13 cellular contexts compared by ENCODE assay signal in genomic region chr19:30214651-30215051, GRCh38.
DNase-seq lines count a peak whose midpoint lies in the region; ATAC-seq and TF ChIP-seq lines count a peak whose summit lies in the region.
"Had no signal": no experiment of that assay in that cellular context is flagged by ENCODE, and none has a peak within 500 bp of the region (broad histone marks: within the 10 kb centered on the region; RNA-seq: fewer than 3 reads in every experiment).

No MANE protein-coding gene starts in this region.

- H3K4me3 Mint-ChIP-seq in activated T-cell treated with anti-CD3 and anti-CD28 coated beads, Interleukin-2, amount 50 U/mL, for 72 hours: peak overlapping the region; percentile 15 to 22
- no peak overlapping the region for H3K4me3 Mint-ChIP-seq in WTC11
- H3K4me3 Mint-ChIP-seq in stimulated activated naive B cell treated with anti-CD40 and anti-IgM and Interleukin-4, amounts not matched to agents 10 μg/mL and 1 μg/mL and 100 μg/mL, for 72 hours: peak overlapping the region in 1 of 2 donors; percentile 29

- TF ChIP-seq CTCF in WTC11 (IDR thresholded peaks at IDR 0.05): no peak

- H3K4me1 Mint-ChIP-seq in activated T-cell treated with anti-CD3 and anti-CD28 coated beads, Interleukin-2, amount 50 U/mL, for 72 hours (ENCODE audit: low read depth): peaks cover 16% of the 10 kb centered on the region
- peaks cover 14% of the 10 kb centered on the region for H3K4me1 Mint-ChIP-seq in WTC11
- H3K4me1 Mint-ChIP-seq in stimulated activated naive B cell treated with anti-CD40 and anti-IgM and Interleukin-4, amounts not matched to agents 10 μg/mL and 1 μg/mL and 100 μg/mL, for 72 hours: peaks cover 4 to 6% of the 10 kb centered on the region in 2 donors

- peak; percentile 65 to 71 for DNase-seq in activated T-cell treated with anti-CD3 and anti-CD28 coated beads, Interleukin-2, amount 50 U/mL, for 72 hours
- DNase-seq in activated T-cell treated with anti-CD3 and anti-CD28 coated beads, Interleukin-2, amount 50 U/mL, for 1 hour: no peak
- DNase-seq in WTC11 (ENCODE audit: low spot score): no peak
- peak; percentile 17 for DNase-seq in stimulated activated naive B cell treated with anti-CD40 and anti-IgM and Interleukin-4, amounts not matched to agents 10 μg/mL and 1 μg/mL and 100 μg/mL, for 72 hours
- no peak for DNase-seq in stimulated activated naive CD4-positive, alpha-beta T cell treated with Interleukin-2 at 50 U/mL for 16 hours (lab: John Stamatoyannopoulos, UW)
- DNase-seq in medulla oblongata (ENCODE audit: extremely low spot score): no peak
- DNase-seq: activated naive CD4-positive, alpha-beta T cell; cortex of kidney; foreskin keratinocyte; NCI-H1417 had no signal

- CTCF ChIA-PET in WTC11 (lab: Charles Lee): no interaction called here

- no peaks in the 10 kb centered on the region for H3K9me3 Mint-ChIP-seq in activated T-cell treated with anti-CD3 and anti-CD28 coated beads, Interleukin-2, amount 50 U/mL, for 72 hours
- H3K9me3 Mint-ChIP-seq in WTC11: no peaks in the 10 kb centered on the region
- peaks cover 0 to 2% of the 10 kb centered on the region in 2 donors for H3K9me3 Mint-ChIP-seq in stimulated activated naive B cell treated with anti-CD40 and anti-IgM and Interleukin-4, amounts not matched to agents 10 μg/mL and 1 μg/mL and 100 μg/mL, for 72 hours

- peaks cover 8% of the 10 kb centered on the region for H3K27me3 Mint-ChIP-seq in activated T-cell treated with anti-CD3 and anti-CD28 coated beads, Interleukin-2, amount 50 U/mL, for 72 hours (ENCODE audit: low read depth)
- H3K27me3 Mint-ChIP-seq in WTC11 (ENCODE audit: low read depth): 0 out of 2 replicates have a peak, but pooled peaks cover 2% of the 10 kb centered on the region
- peaks cover 28 to 49% of the 10 kb centered on the region in 2 donors for H3K27me3 Mint-ChIP-seq in stimulated activated naive B cell treated with anti-CD40 and anti-IgM and Interleukin-4, amounts not matched to agents 10 μg/mL and 1 μg/mL and 100 μg/mL, for 72 hours

- no peak overlapping the region for H3K27ac Mint-ChIP-seq in activated T-cell treated with anti-CD3 and anti-CD28 coated beads, Interleukin-2, amount 50 U/mL, for 72 hours
- H3K27ac Mint-ChIP-seq in WTC11: peak overlapping the region; percentile 36; the same call in 1 of the 2 replicates
- H3K27ac Mint-ChIP-seq in stimulated activated naive B cell treated with anti-CD40 and anti-IgM and Interleukin-4, amounts not matched to agents 10 μg/mL and 1 μg/mL and 100 μg/mL, for 72 hours: peak overlapping the region; percentile 31

- POLR2A ChIA-PET in WTC11 (lab: Charles Lee): interaction anchor here (0.5 kb wide), 1 partner anchor 318 kb away, joined by 3 read pairs; no protein-coding TSS in a partner anchor

- peak; percentile 99 for ATAC-seq in activated T-cell treated with anti-CD3 and anti-CD28 coated beads, Interleukin-2, amount 50 U/mL, for 72 hours (replicated peaks in 1 of 2)
- ATAC-seq in HG03442 (IDR thresholded peaks at IDR 0.05; ENCODE audit: unreplicated experiment): peak; percentile 66
- ATAC-seq in WTC11: no peak
- ATAC-seq in stimulated activated naive B cell treated with anti-CD40 and anti-IgM and Interleukin-4, amounts not matched to agents 10 μg/mL and 1 μg/mL and 100 μg/mL, for 72 hours (replicated peaks): peak; percentile 68 to 95
- no peak for ATAC-seq in GM19395 (IDR thresholded peaks at IDR 0.05; ENCODE audit: unreplicated experiment)
- ATAC-seq: foreskin keratinocyte, HCT116 had no signal

- peaks cover 0 to 2% of the 10 kb centered on the region in 2 donors for H3K36me3 Mint-ChIP-seq in activated T-cell treated with anti-CD3 and anti-CD28 coated beads, Interleukin-2, amount 50 U/mL, for 72 hours (ENCODE audit: insufficient read depth in 2 of 2)
- H3K36me3 Mint-ChIP-seq in WTC11: no peaks in the 10 kb centered on the region
- H3K36me3 Mint-ChIP-seq in stimulated activated naive B cell treated with anti-CD40 and anti-IgM and Interleukin-4, amounts not matched to agents 10 μg/mL and 1 μg/mL and 100 μg/mL, for 72 hours: no peaks in the 10 kb centered on the region

TF ChIP-seq in WTC11, 78 proteins besides CTCF, POLR2A, EP300 and RAD21:
- TF ChIP-seq TCF7 (CRISPR knock-in tag; IDR thresholded peaks at IDR 0.05; ENCODE audit: low read depth): no peak
- TF ChIP-seq OVOL2 (CRISPR knock-in tag; IDR thresholded peaks at IDR 0.05; ENCODE audit: borderline replicate concordance): no peak
- no peak for TF ChIP-seq IRF1 (CRISPR knock-in tag; IDR thresholded peaks at IDR 0.05)
- TF ChIP-seq NR2C2 (CRISPR knock-in tag; IDR thresholded peaks at IDR 0.05): no peak
- no peak for TF ChIP-seq ZNF532 (CRISPR knock-in tag; IDR thresholded peaks at IDR 0.05; ENCODE audit: borderline replicate concordance)

Comparison
In these comparisons a context has a peak if more than half of its experiments do, and no peak if none do; other contexts are left out.
1. DNase-seq: peak in activated T-cell treated with anti-CD3 and anti-CD28 coated beads, Interleukin-2, amount 50 U/mL, for 72 hours (2 of 2) and stimulated activated naive B cell treated with anti-CD40 and anti-IgM and Interleukin-4, amounts not matched to agents 10 μg/mL and 1 μg/mL and 100 μg/mL, for 72 hours (single experiment); none in activated T-cell treated with anti-CD3 and anti-CD28 coated beads, Interleukin-2, amount 50 U/mL, for 1 hour (single experiment), WTC11 (single experiment), stimulated activated naive CD4-positive, alpha-beta T cell treated with Interleukin-2 at 50 U/mL for 16 hours (single experiment) and medulla oblongata (single experiment).
2. ATAC-seq: peak in activated T-cell treated with anti-CD3 and anti-CD28 coated beads, Interleukin-2, amount 50 U/mL, for 72 hours (2 of 2), HG03442 (single experiment) and stimulated activated naive B cell treated with anti-CD40 and anti-IgM and Interleukin-4, amounts not matched to agents 10 μg/mL and 1 μg/mL and 100 μg/mL, for 72 hours (2 of 2); none in WTC11 (single experiment) and GM19395 (single experiment).